Comparison of ENCODE assay signal across 7 cellular contexts in genomic region chr6:8434727-8435092, GRCh38. TPM values are rescaled to one million over a fixed set of nuclear protein-coding genes. Genes with fewer than 3 reads are reported as not detected.
DNase-seq lines count a peak whose midpoint lies in the region; ATAC-seq and TF ChIP-seq lines count a peak whose summit lies in the region.

No MANE protein-coding gene starts in this region.

- TF ChIP-seq CTCF in SU-DHL-6 (IDR thresholded peaks at IDR 0.05; ENCODE audit: insufficient read depth, low read length, poor library complexity, severe bottlenecking) = no peak
- no peak for TF ChIP-seq CTCF in heart left ventricle (IDR thresholded peaks at IDR 0.05)

- intact Hi-C loops in heart left ventricle (cut with DNase I) = no loop called here

- TF ChIP-seq POLR2A in heart left ventricle (IDR thresholded peaks at IDR 0.05) = no peak

- 2 to 3% (median 3%) methylated on average over 8 of the region's 8 CpGs for WGBS in heart left ventricle, 4 donors

- no peaks in the 10 kb centered on the region; the same call in 1 of the 2 replicates for H3F3A ChIP-seq in SU-DHL-6 (ENCODE audit: insufficient read depth)

- H2AFZ ChIP-seq in SU-DHL-6 (ENCODE audit: low read depth, low read length, severe bottlenecking) = peak overlapping the region; percentile 87

- H3K27me3 ChIP-seq in SU-DHL-6 (ENCODE audit: low read length) (no peaks in the 10 kb centered on the region), heart left ventricle (no peaks in the 10 kb centered on the region), skeletal muscle tissue (ENCODE audit: control insufficient read depth in 3 of 3, insufficient read depth in 3 of 3, low read length in 3 of 3) (no peaks in the 10 kb centered on the region)

- H3K27ac ChIP-seq in SU-DHL-6 (ENCODE audit: low read depth, low read length) (peak overlapping the region; percentile 64), heart left ventricle (peak overlapping the region; percentile 57 to 94 (median 86)), skeletal muscle tissue (ENCODE audit: low read depth, low read length) (peak overlapping the region; percentile 83)

- H3K4me2 ChIP-seq in SU-DHL-6 (ENCODE audit: low read depth, low read length, poor library complexity, severe bottlenecking) = peak overlapping the region; percentile 99

- peaks cover 13% of the 10 kb centered on the region for H4K20me1 ChIP-seq in SU-DHL-6 (ENCODE audit: low read depth, low read length)

- H3K4me1 ChIP-seq in heart left ventricle = peaks cover 6 to 35% (median 20%) of the 10 kb centered on the region in 12 donors
- H3K4me1 ChIP-seq in skeletal muscle tissue (ENCODE audit: control insufficient read depth in 3 of 3, insufficient read depth in 3 of 3, low read length in 3 of 3) = peaks cover 9 to 21% (median 14%) of the 10 kb centered on the region in 3 donors

- no peaks in the 10 kb centered on the region for H3K9me2 ChIP-seq in SU-DHL-6 (replicated peaks; ENCODE audit: insufficient read depth, low read length)

- H3K4me3 ChIP-seq in SU-DHL-6 (ENCODE audit: insufficient read depth, low read length, poor library complexity, severe bottlenecking) = peak overlapping the region; percentile 96
- peak overlapping the region; percentile 42 to 95 (median 84) for H3K4me3 ChIP-seq in heart left ventricle
- peak overlapping the region; percentile 96 to 99 (median 99) for H3K4me3 ChIP-seq in skeletal muscle tissue (ENCODE audit: low read length in 3 of 3)

- H3K36me3 ChIP-seq in SU-DHL-6 (ENCODE audit: low read length) (peaks cover 14% of the 10 kb centered on the region), heart left ventricle (peaks cover 0 to 8% (median 2%) of the 10 kb centered on the region in 9 donors), skeletal muscle tissue (ENCODE audit: control insufficient read depth in 3 of 3, insufficient read depth in 3 of 3, low read length in 3 of 3) (no peaks in the 10 kb centered on the region)

- DNase-seq in heart left ventricle (no peak), OCI-M2 (lab: John Stamatoyannopoulos, UW; ENCODE audit: unreplicated experiment) (no peak)
- no peak for DNase-seq in activated CD8-positive, alpha-beta memory T cell treated with anti-CD3 and anti-CD28 coated beads for 24 hours

- ATAC-seq in GM18861 (IDR thresholded peaks at IDR 0.05; ENCODE audit: unreplicated experiment) = peak; percentile 9
- ATAC-seq in HG02763 (IDR thresholded peaks at IDR 0.05; ENCODE audit: unreplicated experiment) = peak; percentile 16
- peak in 1 of 4 donors; percentile 4 for ATAC-seq in heart left ventricle

- H3K9ac ChIP-seq in SU-DHL-6 (ENCODE audit: low read length) = peak overlapping the region; percentile 91
- peak overlapping the region; percentile 86 to 92 (median 91) for H3K9ac ChIP-seq in skeletal muscle tissue (ENCODE audit: low read depth in 1 of 3, low read length in 3 of 3)

- H3K9me3 ChIP-seq in SU-DHL-6 (ENCODE audit: insufficient read depth, low read length) = no peaks in the 10 kb centered on the region
- H3K9me3 ChIP-seq in heart left ventricle = no peaks in the 10 kb centered on the region
- no peaks in the 10 kb centered on the region for H3K9me3 ChIP-seq in skeletal muscle tissue (ENCODE audit: control insufficient read depth in 3 of 3, low read length in 3 of 3)

- H3K79me2 ChIP-seq in SU-DHL-6 (ENCODE audit: insufficient read depth, low read length) = peaks cover 48% of the 10 kb centered on the region

RNA-seq across cellular contexts. Expression of gene SLC35B3, which starts 0.6 kb away (rescaled TPM):
- total RNA-seq in heart left ventricle (1 to 10 TPM; 3.7 to 9.8 (median 6.5) TPM), skeletal muscle tissue (12.5 TPM)
- 1 to 10 TPM; 7.5 to 7.8 TPM for polyA plus RNA-seq in heart left ventricle
